1 cellular context compared by ENCODE assay signal in genomic region chr13:113162783-113163685, GRCh38.
A peak's percentile ranks its signal among the peaks of the same experiment; 100 is the strongest.
TF ChIP-seq lines count a peak whose summit lies in the region.

No MANE protein-coding gene starts in this region.

TF ChIP-seq in HepG2, 621 proteins besides CTCF, POLR2A, EP300 and RAD21:
- TF ChIP-seq XRCC5 (optimal IDR thresholded peaks at IDR 0.05; ENCODE audit: low read length) (no peak), PAWR (CRISPR knock-in tag; IDR thresholded peaks at IDR 0.05; ENCODE audit: borderline replicate concordance) (no peak), TBL1XR1 (IDR thresholded peaks at IDR 0.05; ENCODE audit: borderline replicate concordance, low read length, partially characterized antibody) (no peak), JUND (CRISPR knock-in tag; IDR thresholded peaks at IDR 0.05) (no peak), RBFOX2 (IDR thresholded peaks at IDR 0.05; ENCODE audit: low read depth, low read length) (0 out of 2 replicates have a peak, but pooled peaks have one; percentile 24), AGO2 (optimal IDR thresholded peaks at IDR 0.05; ENCODE audit: low read depth, low read length) (peak; percentile 63), ZBTB14 (CRISPR knock-in tag; IDR thresholded peaks at IDR 0.05) (no peak), ZNF30 (CRISPR knock-in tag; IDR thresholded peaks at IDR 0.05) (no peak), THAP11 (CRISPR knock-in tag; IDR thresholded peaks at IDR 0.05) (no peak), ZMAT3 (CRISPR knock-in tag; conservative IDR thresholded peaks at IDR 0.05) (no peak), MTA3 (CRISPR knock-in tag; IDR thresholded peaks at IDR 0.05) (no peak), ZNF235 (CRISPR knock-in tag; IDR thresholded peaks at IDR 0.05; ENCODE audit: borderline replicate concordance) (no peak), ZNF296 (CRISPR knock-in tag; conservative IDR thresholded peaks at IDR 0.05) (no peak), ATM (IDR thresholded peaks at IDR 0.05; ENCODE audit: borderline replicate concordance) (no peak)
